8 cellular contexts compared by ENCODE assay signal in the genomic region with DNA sequence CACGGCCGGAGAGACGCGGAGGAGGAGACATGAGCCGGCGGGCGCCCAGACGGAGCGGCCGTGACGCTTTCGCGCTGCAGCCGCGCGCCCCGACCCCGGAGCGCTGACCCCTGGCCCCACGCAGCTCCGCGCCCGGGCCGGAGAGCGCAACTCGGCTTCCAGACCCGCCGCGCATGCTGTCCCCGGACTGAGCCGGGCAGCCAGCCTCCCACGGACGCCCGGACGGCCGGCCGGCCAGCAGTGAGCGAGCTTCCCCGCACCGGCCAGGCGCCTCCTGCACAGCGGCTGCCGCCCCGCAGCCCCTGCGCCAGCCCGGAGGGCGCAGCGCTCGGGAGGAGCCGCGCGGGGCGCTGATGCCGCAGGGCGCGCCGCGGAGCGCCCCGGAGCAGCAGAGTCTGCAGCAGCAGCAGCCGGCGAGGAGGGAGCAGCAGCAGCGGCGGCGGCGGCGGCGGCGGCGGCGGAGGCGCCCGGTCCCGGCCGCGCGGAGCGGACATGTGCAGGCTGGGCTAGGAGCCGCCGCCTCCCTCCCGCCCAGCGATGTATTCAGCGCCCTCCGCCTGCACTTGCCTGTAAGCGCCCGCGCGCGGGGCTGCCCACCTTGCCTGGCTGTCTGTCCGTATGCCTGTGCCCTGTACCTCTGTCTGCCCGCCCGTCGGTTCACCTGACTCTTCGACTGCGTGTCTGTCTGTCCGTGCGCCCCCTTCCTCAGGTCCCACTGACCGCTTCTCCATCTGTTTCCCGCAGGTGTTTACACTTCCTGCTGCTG. TPM values are rescaled to one million over a fixed set of nuclear protein-coding genes. Genes with fewer than 3 reads are reported as not detected.
DNase-seq lines count a peak whose midpoint lies in the region; ATAC-seq and TF ChIP-seq lines count a peak whose summit lies in the region.

No MANE protein-coding gene starts in this region.

- no peak overlapping the region for H2AK5ac ChIP-seq in trophoblast cell (ENCODE audit: low read length)

- H3K4me3 Mint-ChIP-seq in IgD-negative memory B cell (peak overlapping the region in 3 of 4 donors; percentile 71 to 89 (median 89)), glutamatergic neuron (ENCODE audit: unreplicated experiment) (peak overlapping the region; percentile 92)

- no peak overlapping the region for H2BK120ac ChIP-seq in trophoblast cell (ENCODE audit: insufficient read depth, low read length, poor library complexity)

- H3K27me3 ChIP-seq in BLaER1 treated with 17β-estradiol and CSF1 and Interleukin-3, amounts not matched to agents 10 nM and 100 nM, result peaks cover 39 to 48% (median 47%) of the 10 kb centered on the region in 11 experiments
- H3K27me3 ChIP-seq in trophoblast cell (ENCODE audit: insufficient read depth, low read length), result peaks cover 33% of the 10 kb centered on the region

- H3K18ac ChIP-seq in trophoblast cell (ENCODE audit: low read length), result no peak overlapping the region

- no CpG with 5 or more reads among the region's 99 CpGs for WGBS in trophoblast cell (ENCODE audit: extremely low coverage, insufficient coverage, insufficient read length)

- no peak overlapping the region for H2BK5ac ChIP-seq in trophoblast cell (ENCODE audit: low read depth, low read length, poor library complexity)

- TF ChIP-seq CTCF in glutamatergic neuron (IDR thresholded peaks at IDR 0.05; ENCODE audit: partially characterized antibody, unreplicated experiment), result no peak

- H3K36me3 Mint-ChIP-seq in IgD-negative memory B cell (no peaks in the 10 kb centered on the region), glutamatergic neuron (ENCODE audit: unreplicated experiment) (no peaks in the 10 kb centered on the region)

- H3K9ac ChIP-seq in BLaER1 treated with 17β-estradiol and CSF1 and Interleukin-3, amounts not matched to agents 10 nM and 100 nM, result peak overlapping the region in 8 of 11 experiments; percentile 57 to 74 (median 64); a peak in 15 of 22 replicates
- H3K9ac ChIP-seq in trophoblast cell (ENCODE audit: low read length), result no peak overlapping the region

- no peak overlapping the region for H4K12ac ChIP-seq in trophoblast cell (ENCODE audit: low read depth, low read length)

- H3K4me2 ChIP-seq in BLaER1 treated with 17β-estradiol and CSF1 and Interleukin-3, amounts not matched to agents 10 nM and 100 nM, result peak overlapping the region; percentile 95 to 100 (median 98)
- peak overlapping the region; percentile 82 for H3K4me2 ChIP-seq in trophoblast cell (ENCODE audit: low read length)

- no peak overlapping the region for H4K91ac ChIP-seq in trophoblast cell (ENCODE audit: low read depth, low read length)

- ATAC-seq in GM19043 (IDR thresholded peaks at IDR 0.05; ENCODE audit: low read depth, unreplicated experiment) (peak; percentile 33), GM21737 (IDR thresholded peaks at IDR 0.05; ENCODE audit: unreplicated experiment) (no peak)

- H3K23ac ChIP-seq in trophoblast cell (ENCODE audit: low read length), result no peak overlapping the region

- H2AFZ ChIP-seq in trophoblast cell (ENCODE audit: insufficient read depth, low read length, poor library complexity), result peak overlapping the region; percentile 14

- peak overlapping the region; percentile 52 to 73 (median 66) for H3K4me3 ChIP-seq in BLaER1 treated with 17β-estradiol and CSF1 and Interleukin-3, amounts not matched to agents 10 nM and 100 nM
- peak overlapping the region; percentile 61 for H3K4me3 ChIP-seq in trophoblast cell (ENCODE audit: low read depth, low read length)

- peaks cover 6 to 13% (median 6%) of the 10 kb centered on the region in 3 donors for H3K4me1 Mint-ChIP-seq in IgD-negative memory B cell
- H3K4me1 Mint-ChIP-seq in glutamatergic neuron (ENCODE audit: low read depth, unreplicated experiment), result peaks cover 17% of the 10 kb centered on the region

- H3K9me3 ChIP-seq in BLaER1 treated with 17β-estradiol and CSF1 and Interleukin-3, amounts not matched to agents 10 nM and 100 nM (replicated peaks in 1 of 11), result no peaks in the 10 kb centered on the region
- H3K9me3 ChIP-seq in trophoblast cell (ENCODE audit: insufficient read depth, low read depth, low read length), result peaks cover 3% of the 10 kb centered on the region

- no peak overlapping the region for H3K27ac Mint-ChIP-seq in IgD-negative memory B cell
- peak overlapping the region; percentile 69 for H3K27ac Mint-ChIP-seq in glutamatergic neuron (ENCODE audit: unreplicated experiment)

- H3K4ac ChIP-seq in trophoblast cell (ENCODE audit: low read depth, low read length), result no peak overlapping the region

- no peak overlapping the region for H4K8ac ChIP-seq in trophoblast cell (ENCODE audit: low read depth, low read length)

- peaks cover 26 to 95% (median 80%) of the 10 kb centered on the region in 11 experiments; a peak in 21 of 22 replicates for H4K20me1 ChIP-seq in BLaER1 treated with 17β-estradiol and CSF1 and Interleukin-3, amounts not matched to agents 10 nM and 100 nM

- peaks cover 0 to 9% (median 0%) of the 10 kb centered on the region in 11 experiments; a peak in 3 of 22 replicates for H3K36me3 ChIP-seq in BLaER1 treated with 17β-estradiol and CSF1 and Interleukin-3, amounts not matched to agents 10 nM and 100 nM
- H3K36me3 ChIP-seq in trophoblast cell (ENCODE audit: control insufficient read depth in 1 of 2, insufficient read depth in 2 of 2, low read length in 2 of 2), result no peaks in the 10 kb centered on the region

- no peak overlapping the region for H2BK12ac ChIP-seq in trophoblast cell (ENCODE audit: low read length)

- H3K14ac ChIP-seq in trophoblast cell (ENCODE audit: low read length), result no peak overlapping the region

- DNase-seq in activated T-cell treated with anti-CD3 and anti-CD28 coated beads, Interleukin-2, amount 50 U/mL, for 1 hour, result peak; percentile 51
- DNase-seq in glutamatergic neuron, result peak; percentile 71
- no peak for DNase-seq in trophoblast cell
- DNase-seq in substantia nigra (lab: John Stamatoyannopoulos, UW), result no peak

- peaks cover 10% of the 10 kb centered on the region for H3K27me3 Mint-ChIP-seq in IgD-negative memory B cell
- H3K27me3 Mint-ChIP-seq in glutamatergic neuron (ENCODE audit: unreplicated experiment), result peaks cover 5% of the 10 kb centered on the region

- H3K9me3 Mint-ChIP-seq in IgD-negative memory B cell (no peaks in the 10 kb centered on the region), glutamatergic neuron (ENCODE audit: unreplicated experiment) (peaks cover 14% of the 10 kb centered on the region)

- no peaks in the 10 kb centered on the region for H3K79me1 ChIP-seq in trophoblast cell (ENCODE audit: low read length)

- H3K79me2 ChIP-seq in trophoblast cell (ENCODE audit: control insufficient read depth, insufficient read depth, low read length, poor library complexity), result no peaks in the 10 kb centered on the region

- H3K4me1 ChIP-seq in BLaER1 treated with 17β-estradiol and CSF1 and Interleukin-3, amounts not matched to agents 10 nM and 100 nM, result peaks cover 22 to 38% (median 33%) of the 10 kb centered on the region in 10 experiments
- H3K4me1 ChIP-seq in trophoblast cell (ENCODE audit: control insufficient read depth in 1 of 2, insufficient read depth in 2 of 2, low read length in 2 of 2), result peaks cover 8 to 11% of the 10 kb centered on the region in 2 experiments

- peak overlapping the region in 2 of 11 experiments; percentile 17 to 51; a peak in 2 of 22 replicates for H3K27ac ChIP-seq in BLaER1 treated with 17β-estradiol and CSF1 and Interleukin-3, amounts not matched to agents 10 nM and 100 nM
- H3K27ac ChIP-seq in trophoblast cell (ENCODE audit: low read depth, low read length) (no peak overlapping the region), substantia nigra (ENCODE audit: low read depth, low read length, poor library complexity, severe bottlenecking) (no peak overlapping the region)

RNA-seq across cellular contexts. Expression of a gene that starts 0.4 kb away (rescaled TPM):
- polyA plus RNA-seq in IgD-negative memory B cell, result not detected
- total RNA-seq in glutamatergic neuron (ENCODE audit: unreplicated experiment), result 26.3 TPM
- polyA plus RNA-seq in trophoblast cell (2013), result 8.7 and 10.3 TPM in 2 replicates

RNA-seq across cellular contexts. Expression of a gene that starts 32.2 kb away (rescaled TPM):
- polyA plus RNA-seq in IgD-negative memory B cell, result 715 TPM
- 600 TPM for total RNA-seq in glutamatergic neuron (ENCODE audit: unreplicated experiment)
- 1,500 and 1,549 TPM in 2 replicates for polyA plus RNA-seq in trophoblast cell (2013)

Comparison
In these comparisons a context has a peak if more than half of its experiments do, and no peak if none do; other contexts are left out.
1. DNase-seq: peak in activated T-cell treated with anti-CD3 and anti-CD28 coated beads, Interleukin-2, amount 50 U/mL, for 1 hour (single experiment) and glutamatergic neuron (single experiment); none in trophoblast cell (0 of 2) and substantia nigra (0 of 49).